Comparison of ENCODE assay signal across 18 cellular contexts in the genomic region with DNA sequence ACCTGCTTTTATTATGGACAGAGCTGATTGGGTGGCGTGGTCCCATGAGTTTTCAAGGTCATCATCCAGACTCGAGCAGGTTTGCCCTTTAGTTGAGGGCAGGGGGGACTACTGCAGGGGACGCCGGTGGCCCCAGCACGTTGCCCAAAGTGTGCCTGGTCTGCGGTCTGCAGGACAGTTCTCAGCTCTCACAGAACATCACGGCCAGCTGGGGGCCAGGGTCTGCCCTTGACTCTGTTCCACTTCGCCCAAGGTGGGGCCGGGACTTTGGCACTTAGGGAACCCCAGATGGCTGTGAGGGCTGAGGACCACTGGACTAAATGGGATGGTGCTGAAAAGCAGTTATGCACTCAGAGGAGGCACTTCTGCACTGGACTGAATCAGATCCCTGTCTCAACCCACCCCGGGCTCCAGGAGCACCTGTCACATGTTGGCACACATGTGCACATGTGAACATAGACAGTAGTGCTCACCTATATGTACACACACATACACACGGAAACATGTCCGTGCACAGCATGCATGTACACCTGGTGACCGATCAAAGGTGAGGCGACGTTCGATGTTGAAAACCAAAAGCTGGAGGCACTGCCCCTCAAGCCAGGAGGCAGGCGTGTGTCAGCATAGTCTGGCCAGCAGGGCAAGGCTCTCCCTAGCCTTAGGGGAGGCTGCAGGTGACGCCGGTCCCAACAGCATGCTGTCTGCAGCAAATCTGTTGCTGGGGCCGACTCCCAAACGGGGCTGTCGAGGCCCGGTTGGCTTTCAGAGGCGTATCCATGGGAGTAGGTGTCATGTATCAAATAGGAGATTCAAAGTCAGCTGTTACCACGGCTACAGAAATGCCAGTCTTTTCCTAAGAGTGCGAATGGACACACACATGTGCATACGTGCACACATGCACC. TPM values are rescaled to one million over a fixed set of nuclear protein-coding genes. Genes with fewer than 3 reads are reported as not detected.
"Had no signal": no experiment of that assay in that cellular context is flagged by ENCODE, and none has a peak within 500 bp of the region (broad histone marks: within the 10 kb centered on the region; RNA-seq: fewer than 3 reads in every experiment).

No MANE protein-coding gene starts in this region.

- H3K36me3 ChIP-seq: ascending aorta, breast epithelium, esophagus muscularis mucosa, pancreas, thoracic aorta had no signal

- H3K4me1 Mint-ChIP-seq: activated naive CD8-positive, alpha-beta T cell treated with anti-CD3 and anti-CD28 coated beads, Interleukin-2, amount 50 U/mL, for 24 hours; T-cell had no signal

- H3K36me3 Mint-ChIP-seq: T-cell had no signal

- H3K27ac ChIP-seq: ascending aorta, breast epithelium, esophagus muscularis mucosa, pancreas, stomach, thoracic aorta had no signal

- H3K9me3 ChIP-seq: ascending aorta, breast epithelium, esophagus muscularis mucosa, pancreas, stomach, thoracic aorta had no signal

- H3K27me3 Mint-ChIP-seq: activated naive CD8-positive, alpha-beta T cell treated with anti-CD3 and anti-CD28 coated beads, Interleukin-2, amount 50 U/mL, for 24 hours; T-cell had no signal

- H3K27ac Mint-ChIP-seq: activated naive CD8-positive, alpha-beta T cell treated with anti-CD3 and anti-CD28 coated beads, Interleukin-2, amount 50 U/mL, for 24 hours; activated T-helper 1 cell treated with anti-CD3 and anti-CD28 coated beads, Interleukin-12 subunit alpha, Interleukin-12 subunit beta, Interleukin-2, Interleukin-4 antibody, amounts not matched to agents 30 ng/mL and 10 ng/mL and 1 ng/mL, durations not matched to agents 14 hours and 24 hours and 36 hours; T-cell had no signal

- H3K4me3 ChIP-seq: ascending aorta, breast epithelium, esophagus muscularis mucosa, pancreas, stomach, thoracic aorta had no signal

- H3K9me3 Mint-ChIP-seq: activated naive CD8-positive, alpha-beta T cell treated with anti-CD3 and anti-CD28 coated beads, Interleukin-2, amount 50 U/mL, for 24 hours; activated T-helper 1 cell treated with anti-CD3 and anti-CD28 coated beads, Interleukin-12 subunit alpha, Interleukin-12 subunit beta, Interleukin-2, Interleukin-4 antibody, amounts not matched to agents 30 ng/mL and 10 ng/mL and 1 ng/mL, durations not matched to agents 14 hours and 24 hours and 36 hours; neural crest cell; T-cell had no signal

- ATAC-seq: activated CD4-positive, CD25-positive, alpha-beta regulatory T cell treated with anti-CD3 and anti-CD28 coated beads, Interleukin-2, amount 50 U/mL, for 24 hours; activated naive CD8-positive, alpha-beta T cell treated with anti-CD3 and anti-CD28 coated beads, Interleukin-2, amount 50 U/mL, for 24 hours; pancreas; T-cell had no signal

- H3K4me3 Mint-ChIP-seq: activated naive CD8-positive, alpha-beta T cell treated with anti-CD3 and anti-CD28 coated beads, Interleukin-2, amount 50 U/mL, for 24 hours; activated T-helper 1 cell treated with anti-CD3 and anti-CD28 coated beads, Interleukin-12 subunit alpha, Interleukin-12 subunit beta, Interleukin-2, Interleukin-4 antibody, amounts not matched to agents 30 ng/mL and 10 ng/mL and 1 ng/mL, durations not matched to agents 14 hours and 24 hours and 36 hours; neural crest cell; T-cell had no signal

- DNase-seq: activated CD4-positive, alpha-beta T cell treated with anti-CD3 and anti-CD28 coated beads, Interleukin-2, amount 50 U/mL, for 1 hour; activated naive CD4-positive, alpha-beta T cell; activated naive CD8-positive, alpha-beta T cell treated with anti-CD3 and anti-CD28 coated beads, Interleukin-2, amount 50 U/mL, for 24 hours; hypothalamus; mesendoderm; stimulated activated CD4-positive, alpha-beta T cell treated with anti-CD3 and anti-CD28 coated beads, Interleukin-12 subunit alpha, Interleukin-12 subunit beta, amount 100 ng/mL, for 4 hours; stimulated activated CD4-positive, alpha-beta T cell treated with anti-CD3 and anti-CD28 coated beads, Interleukin-2, amount 100 ng/mL, for 24 hours; stomach; T-cell; T-helper 9 cell had no signal

- H3K27me3 ChIP-seq: ascending aorta, breast epithelium, esophagus muscularis mucosa, pancreas, stomach had no signal

- H3K4me1 ChIP-seq: ascending aorta, breast epithelium, esophagus muscularis mucosa, pancreas, stomach had no signal

RNA-seq across cellular contexts. Expression of gene PASK, which starts 49.4 kb away (rescaled TPM):
- total RNA-seq: ascending aorta had no signal
